In genomic region chr2:197944416-197944815, GRCh38 we compare ENCODE assay signal across 20 cellular contexts.
"Had no signal": no experiment of that assay in that cellular context is flagged by ENCODE, and none has a peak within 500 bp of the region (broad histone marks: within the 10 kb centered on the region; RNA-seq: fewer than 3 reads in every experiment).

No MANE protein-coding gene starts in this region.

- H3K36me3 Mint-ChIP-seq: activated naive CD4-positive, alpha-beta T cell treated with anti-CD3 and anti-CD28 coated beads, Interleukin-2, amount 10 ng/mL, durations not matched to agents 7 days and 5 days; naive thymus-derived CD8-positive, alpha-beta T cell; stimulated activated naive B cell treated with anti-CD40 and anti-IgM and Interleukin-4, amounts not matched to agents 10 μg/mL and 1 μg/mL and 100 μg/mL, for 72 hours had no signal

- DNase-seq: activated CD4-positive, alpha-beta T cell treated with anti-CD3 and anti-CD28 coated beads for 1 hour; activated CD4-positive, alpha-beta T cell treated with anti-CD3 and anti-CD28 coated beads, Interleukin-2, amount 50 U/mL, for 48 hours; activated CD8-positive, alpha-beta memory T cell treated with anti-CD3 and anti-CD28 coated beads, Interleukin-2, amount 50 U/mL, for 48 hours; activated naive CD4-positive, alpha-beta T cell treated with anti-CD3 and anti-CD28 coated beads, Interleukin-2, amount 10 ng/mL, durations not matched to agents 7 days and 5 days; amniotic stem cell; brain microvascular endothelial cell; effector memory CD4-positive, alpha-beta T cell; hypothalamus; lower lobe of right lung; naive thymus-derived CD8-positive, alpha-beta T cell; occipital lobe; spleen; stimulated activated CD4-positive, alpha-beta T cell treated with anti-CD3 and anti-CD28 coated beads, Interleukin-1b, Interleukin-23, amount 100 ng/mL, for 48 hours; stimulated activated naive B cell treated with anti-CD40 and anti-IgM and Interleukin-4, amounts not matched to agents 10 μg/mL and 1 μg/mL and 100 μg/mL, for 72 hours; SW 1271; upper lobe of left lung had no signal

- ATAC-seq: lower lobe of right lung; naive thymus-derived CD8-positive, alpha-beta T cell; sciatic nerve; stimulated activated naive B cell treated with anti-CD40 and anti-IgM and Interleukin-4, amounts not matched to agents 10 μg/mL and 1 μg/mL and 100 μg/mL, for 72 hours had no signal

- H3K27ac ChIP-seq: brain microvascular endothelial cell, epithelial cell of prostate, lower lobe of right lung, prostate gland, spleen, upper lobe of left lung had no signal

- H3K4me1 ChIP-seq: lower lobe of right lung, prostate gland, spleen had no signal

- H3K4me3 Mint-ChIP-seq: activated naive CD4-positive, alpha-beta T cell treated with anti-CD3 and anti-CD28 coated beads, Interleukin-2, amount 10 ng/mL, durations not matched to agents 7 days and 5 days; activated T-helper 1 cell treated with anti-CD3 and anti-CD28 coated beads, Interleukin-12 subunit alpha, Interleukin-12 subunit beta, Interleukin-2, Interleukin-4 antibody, amounts not matched to agents 30 ng/mL and 10 ng/mL and 1 ng/mL, durations not matched to agents 14 hours and 24 hours and 36 hours; stimulated activated naive B cell treated with anti-CD40 and anti-IgM and Interleukin-4, amounts not matched to agents 10 μg/mL and 1 μg/mL and 100 μg/mL, for 72 hours had no signal

- H3K27me3 Mint-ChIP-seq: activated naive CD4-positive, alpha-beta T cell treated with anti-CD3 and anti-CD28 coated beads, Interleukin-2, amount 10 ng/mL, durations not matched to agents 7 days and 5 days; naive thymus-derived CD8-positive, alpha-beta T cell had no signal

- H3K4me1 Mint-ChIP-seq: stimulated activated naive B cell treated with anti-CD40 and anti-IgM and Interleukin-4, amounts not matched to agents 10 μg/mL and 1 μg/mL and 100 μg/mL, for 72 hours had no signal

- H3K27ac Mint-ChIP-seq: activated naive CD4-positive, alpha-beta T cell treated with anti-CD3 and anti-CD28 coated beads, Interleukin-2, amount 10 ng/mL, durations not matched to agents 7 days and 5 days; activated T-helper 1 cell treated with anti-CD3 and anti-CD28 coated beads, Interleukin-12 subunit alpha, Interleukin-12 subunit beta, Interleukin-2, Interleukin-4 antibody, amounts not matched to agents 30 ng/mL and 10 ng/mL and 1 ng/mL, durations not matched to agents 14 hours and 24 hours and 36 hours; naive thymus-derived CD8-positive, alpha-beta T cell; stimulated activated naive B cell treated with anti-CD40 and anti-IgM and Interleukin-4, amounts not matched to agents 10 μg/mL and 1 μg/mL and 100 μg/mL, for 72 hours had no signal

- H3K9me3 Mint-ChIP-seq: activated naive CD4-positive, alpha-beta T cell treated with anti-CD3 and anti-CD28 coated beads, Interleukin-2, amount 10 ng/mL, durations not matched to agents 7 days and 5 days; activated T-helper 1 cell treated with anti-CD3 and anti-CD28 coated beads, Interleukin-12 subunit alpha, Interleukin-12 subunit beta, Interleukin-2, Interleukin-4 antibody, amounts not matched to agents 30 ng/mL and 10 ng/mL and 1 ng/mL, durations not matched to agents 14 hours and 24 hours and 36 hours; stimulated activated naive B cell treated with anti-CD40 and anti-IgM and Interleukin-4, amounts not matched to agents 10 μg/mL and 1 μg/mL and 100 μg/mL, for 72 hours had no signal

- H3K36me3 ChIP-seq: brain microvascular endothelial cell, lower lobe of right lung, prostate gland, spleen, upper lobe of left lung had no signal

- H3K27me3 ChIP-seq: brain microvascular endothelial cell, upper lobe of left lung had no signal

- H3K9me3 ChIP-seq: lower lobe of right lung, prostate gland, spleen, upper lobe of left lung had no signal

- H3K4me3 ChIP-seq: lower lobe of right lung, prostate gland, spleen, upper lobe of left lung had no signal
